In the genomic region with DNA sequence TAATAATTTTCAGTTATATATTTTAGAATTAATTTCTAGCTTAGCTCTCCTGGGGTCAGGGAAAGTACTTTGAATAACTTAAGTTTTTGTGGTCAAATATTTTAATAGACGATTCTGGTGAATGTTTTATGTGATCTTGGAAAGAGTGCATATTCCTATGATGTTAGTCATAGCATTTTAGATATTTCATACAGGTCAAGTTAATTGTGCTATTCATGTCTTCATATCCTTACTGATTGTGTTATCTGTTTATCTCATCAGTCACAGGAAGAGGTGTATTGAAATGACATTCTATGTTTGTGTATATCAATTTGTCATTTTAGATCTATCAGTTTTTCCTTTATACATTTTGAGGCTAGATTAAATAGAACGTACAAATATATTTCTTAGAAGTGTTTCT, we compare ENCODE assay signal across 1 cellular context.
TF ChIP-seq lines count a peak whose summit lies in the region.

No MANE protein-coding gene starts in this region.

TF ChIP-seq in HEK293T, 16 proteins besides CTCF, POLR2A, EP300 and RAD21 (continued from another document):
- TF ChIP-seq CTBP1 (IDR thresholded peaks at IDR 0.05; ENCODE audit: borderline replicate concordance) = no peak
TF ChIP-seq in HEK293T: peak in this region for 0.
